Comparison of ENCODE assay signal across 5 cellular contexts in the genomic region with DNA sequence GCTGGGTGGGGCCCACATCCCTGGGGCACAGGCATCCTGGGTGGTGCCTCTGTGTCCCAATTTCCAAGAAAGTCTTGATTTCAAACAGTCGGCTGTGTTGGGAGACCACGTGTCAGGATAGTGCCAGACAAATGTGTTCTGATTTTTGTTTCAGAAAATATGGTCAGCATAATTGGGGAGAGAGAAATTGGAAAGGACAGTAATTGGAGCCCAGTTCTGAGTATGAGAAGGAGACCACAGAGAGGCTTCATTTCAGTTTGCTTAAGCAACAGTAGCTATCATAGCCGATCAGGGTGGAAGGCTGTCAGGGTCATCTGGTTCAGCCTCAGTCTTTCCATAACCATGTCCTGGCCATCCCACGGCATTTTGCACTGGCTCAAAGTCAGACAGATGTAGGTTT.
"Had no signal": no experiment of that assay in that cellular context is flagged by ENCODE, and none has a peak within 500 bp of the region (broad histone marks: within the 10 kb centered on the region; RNA-seq: fewer than 3 reads in every experiment).

No MANE protein-coding gene starts in this region.

- H3K4me3 ChIP-seq: GM23338, K562 had no signal

- ATAC-seq: GM23338, K562 had no signal

- H3K4me2 ChIP-seq: GM23338 had no signal

- DNase-seq: H9, HCEC 1CT, IMR-90 had no signal

- H2AFZ ChIP-seq: GM23338 had no signal
